Comparison of ENCODE assay signal across 20 cellular contexts in genomic region chr16:54417384-54417783, GRCh38.
"Had no signal": no experiment of that assay in that cellular context is flagged by ENCODE, and none has a peak within 500 bp of the region (broad histone marks: within the 10 kb centered on the region; RNA-seq: fewer than 3 reads in every experiment).

No MANE protein-coding gene starts in this region.

- FAIRE-seq: endothelial cell of umbilical vein, islet of Langerhans, small intestine had no signal

- H3K9me3 ChIP-seq: stomach, uterus had no signal

- H3K4me3 ChIP-seq: coronary artery, lung, stomach, uterus had no signal

- H3K27me3 ChIP-seq: uterus had no signal

- H3K36me3 ChIP-seq: stomach, uterus had no signal

- H3K4me1 ChIP-seq: uterus had no signal

- DNase-seq: effector CD4-positive, alpha-beta T cell; erythroblast; foreskin keratinocyte; head of caudate nucleus; kidney glomerular epithelial cell; mesenchymal stem cell; naive B cell; posterior cingulate gyrus; right cardiac atrium; small intestine; stimulated activated CD4-positive, alpha-beta T cell treated with anti-CD3 and anti-CD28 coated beads, Interleukin-12 subunit alpha, Interleukin-12 subunit beta, amount 100 ng/mL, for 4 hours; stimulated activated naive CD4-positive, alpha-beta T cell; stomach; substantia nigra; uterus had no signal

- H3K27ac ChIP-seq: coronary artery, foreskin keratinocyte, uterus had no signal

- ATAC-seq: foreskin keratinocyte, left lobe of liver, right cardiac atrium had no signal
